In the genomic region with DNA sequence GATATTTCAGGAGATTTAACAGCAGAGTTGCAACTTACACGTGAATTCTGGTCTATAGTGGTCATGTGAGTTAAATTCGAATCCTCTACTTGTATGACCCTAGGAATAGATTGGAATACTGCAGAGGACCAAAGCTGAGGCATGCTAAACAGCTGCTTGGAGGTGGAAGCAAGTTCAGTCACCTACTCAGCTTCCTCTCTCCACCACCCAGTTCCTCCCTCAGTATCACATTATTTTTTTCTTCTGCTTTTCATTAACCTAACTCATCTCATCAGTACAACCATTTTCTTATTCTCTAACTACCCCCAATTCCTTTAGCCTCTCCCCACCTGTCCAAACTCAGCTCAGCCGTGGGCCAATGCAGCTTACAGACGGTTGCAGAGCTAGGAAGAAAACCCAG, we compare ENCODE assay signal across 23 cellular contexts.
DNase-seq lines count a peak whose midpoint lies in the region; ATAC-seq, FAIRE-seq and TF ChIP-seq lines count a peak whose summit lies in the region.
"Had no signal": no experiment of that assay in that cellular context is flagged by ENCODE, and none has a peak within 500 bp of the region (broad histone marks: within the 10 kb centered on the region; RNA-seq: fewer than 3 reads in every experiment).

No MANE protein-coding gene starts in this region.

- ATAC-seq in left ventricle myocardium superior = peak; percentile 7
- ATAC-seq in Right ventricle myocardium inferior = no peak
- ATAC-seq in GM12878 = no peak
- peak; percentile 15 to 35 for ATAC-seq in upper lobe of left lung (ENCODE audit: low FRiP score in 2 of 2)
- no peak for ATAC-seq in HG03378 (IDR thresholded peaks at IDR 0.05; ENCODE audit: unreplicated experiment)
- ATAC-seq: activated CD8-positive, alpha-beta T cell treated with anti-CD3 and anti-CD28 coated beads, Interleukin-2, amount 10 ng/mL, durations not matched to agents 7 days and 5 days had no signal

- RAD21 ChIA-PET in GM12878 (lab: Charles Lee; ENCODE audit: unreplicated experiment) = interaction anchor here (1.1 to 1.7 kb wide), 2 partner anchors 146 to 149 kb away, joined by 3 to 6 read pairs; no protein-coding TSS in a partner anchor

- DNase-seq in left ventricle myocardium superior (no peak), Right ventricle myocardium inferior (ENCODE audit: missing footprints) (no peak), NOMO-1 treated with dmso at 0.1 percent for 144 hours (lab: John Stamatoyannopoulos, UW; ENCODE audit: unreplicated experiment) (peak; percentile 39), GM12878 (ENCODE audit: low read depth, low spot score) (no peak), upper lobe of left lung (no peak), ACHN (no peak), trophoblast cell (no peak)
- DNase-seq: 8988T; activated CD4-positive, alpha-beta T cell treated with anti-CD3 and anti-CD28 coated beads for 1 hour; activated CD8-positive, alpha-beta T cell treated with anti-CD3 and anti-CD28 coated beads, Interleukin-2, amount 10 ng/mL, durations not matched to agents 7 days and 5 days; activated effector memory CD4-positive, alpha-beta T cell treated with anti-CD3 and anti-CD28 coated beads, Interleukin-2, amount 50 U/mL, for 16 hours; activated T-cell treated with anti-CD3 and anti-CD28 coated beads for 4 hours; central memory CD4-positive, alpha-beta T cell; dermis blood vessel endothelial cell; DMS79; kidney; lower lobe of right lung; NCI-H1436; NCI-H2107; NCI-H510A treated with DMSO at 0.1 percent for 48 hours; T-helper 9 cell had no signal

- H3K4me3 ChIP-seq in GM12878 = no peak overlapping the region
- no peak overlapping the region for H3K4me3 ChIP-seq in upper lobe of left lung
- H3K4me3 ChIP-seq in trophoblast cell (ENCODE audit: low read depth, low read length) = no peak overlapping the region
- H3K4me3 ChIP-seq: lower lobe of right lung had no signal

- H4K8ac ChIP-seq in trophoblast cell (ENCODE audit: low read depth, low read length) = no peak overlapping the region

- BruUV-seq in GM12878 (replicated peaks; lab: Mats Ljungman, UMichigan) = no TSS peak

- H3K18ac ChIP-seq in trophoblast cell (ENCODE audit: low read length) = no peak overlapping the region

- no peaks in the 10 kb centered on the region for H3K79me1 ChIP-seq in trophoblast cell (ENCODE audit: low read length)

- no peak overlapping the region for H4K91ac ChIP-seq in trophoblast cell (ENCODE audit: low read depth, low read length)

- intact Hi-C loops in left ventricle myocardium superior (cut with micrococcal nuclease) = no loop called here
- intact Hi-C loops in Right ventricle myocardium inferior (cut with DNase I) = no loop called here
- intact Hi-C loops in GM12878 (cut with micrococcal nuclease; ENCODE audit: unreplicated experiment) = no loop called here

- H3K9ac ChIP-seq in GM12878 (ENCODE audit: control insufficient read depth, insufficient read depth, low read length) (no peak overlapping the region), trophoblast cell (ENCODE audit: low read length) (no peak overlapping the region)

- H2BK120ac ChIP-seq in trophoblast cell (ENCODE audit: insufficient read depth, low read length, poor library complexity) = no peak overlapping the region

- no peaks in the 10 kb centered on the region; a peak in 1 of 4 replicates for H3K36me3 ChIP-seq in GM12878 (ENCODE audit: control insufficient read depth in 2 of 2, insufficient read depth in 2 of 2, low read length in 1 of 2)
- peaks cover 0 to 12% (median 6%) of the 10 kb centered on the region in 4 donors for H3K36me3 ChIP-seq in upper lobe of left lung
- H3K36me3 ChIP-seq in trophoblast cell (ENCODE audit: control insufficient read depth in 1 of 2, insufficient read depth in 2 of 2, low read length in 2 of 2) = peaks cover 5 to 7% of the 10 kb centered on the region in 2 experiments

- no peak overlapping the region for H3K14ac ChIP-seq in trophoblast cell (ENCODE audit: low read length)

- no peak overlapping the region for H3K23ac ChIP-seq in trophoblast cell (ENCODE audit: low read length)

- H4K20me1 ChIP-seq in GM12878 (ENCODE audit: control insufficient read depth, insufficient read depth) = no peaks in the 10 kb centered on the region

- FAIRE-seq in GM12878 (lab: Jason Lieb, UNC) = peak; percentile 35
- FAIRE-seq: endometrium, kidney had no signal

- TF ChIP-seq CTCF in GM12878 (IDR thresholded peaks at IDR 0.05 in 2 of 3, conservative IDR thresholded peaks at IDR 0.05 in 1 of 3; ENCODE audit: control insufficient read depth in 2 of 3, extremely low read depth in 1 of 3, insufficient read depth in 1 of 3, low read depth in 3 of 3, low read length in 3 of 3) (no peak), upper lobe of left lung (IDR thresholded peaks at IDR 0.05) (no peak)

- H2AFZ ChIP-seq in GM12878 (ENCODE audit: control insufficient read depth, low read depth, low read length) (no peak overlapping the region), trophoblast cell (ENCODE audit: insufficient read depth, low read length, poor library complexity) (no peak overlapping the region)

- no peaks in the 10 kb centered on the region for H3K27me3 ChIP-seq in GM12878 (replicated peaks in 1 of 2; ENCODE audit: control insufficient read depth in 2 of 2, insufficient read depth in 2 of 2, low read length in 1 of 2)
- no peaks in the 10 kb centered on the region for H3K27me3 ChIP-seq in upper lobe of left lung
- no peaks in the 10 kb centered on the region for H3K27me3 ChIP-seq in trophoblast cell (ENCODE audit: insufficient read depth, low read length)

- H4K12ac ChIP-seq in trophoblast cell (ENCODE audit: low read depth, low read length) = no peak overlapping the region

- H2BK5ac ChIP-seq in trophoblast cell (ENCODE audit: low read depth, low read length, poor library complexity) = no peak overlapping the region

- POLR2A ChIA-PET in GM12878 (lab: Charles Lee) = no interaction called here

- in situ Hi-C loops in GM12878 (cut with MboI) = no loop called here
- in situ Hi-C loops in ACHN (cut with HindIII; ENCODE audit: low pct_ligation_motif_present, low pct_unique_long_range_greater_than_20kb, low sequenced_read_pairs) = no loop called here

- WGBS in GM12878 (ENCODE audit: insufficient coverage, insufficient replicate concordance, low lambda C conversion rate, missing lambda C conversion rate) = 45% methylated on average over 4 of the region's 4 CpGs
- WGBS in upper lobe of left lung, 2 donors = 74 to 86% methylated on average over 4 of the region's 4 CpGs
- no CpG with 5 or more reads among the region's 4 CpGs for WGBS in trophoblast cell (ENCODE audit: extremely low coverage, insufficient coverage, insufficient read length)

- H3K79me2 ChIP-seq in GM12878 (ENCODE audit: control insufficient read depth, insufficient read depth, low read length) (no peaks in the 10 kb centered on the region), trophoblast cell (ENCODE audit: control insufficient read depth, insufficient read depth, low read length, poor library complexity) (no peaks in the 10 kb centered on the region)

- CTCF ChIA-PET in GM12878 (lab: Yijun Ruan, JAX) = interaction anchor here (0.7 to 1.9 kb wide), 3 partner anchors 93 to 382 kb away, joined by 3 to 7 read pairs (median 3); no protein-coding TSS in a partner anchor

- TF ChIP-seq POLR2A in GM12878 (IDR thresholded peaks at IDR 0.05; ENCODE audit: low read depth, low read length) = no peak
- no peak for TF ChIP-seq POLR2A in upper lobe of left lung (IDR thresholded peaks at IDR 0.05)

- H2BK12ac ChIP-seq in trophoblast cell (ENCODE audit: low read length) = no peak overlapping the region

- no peak overlapping the region for H2AK5ac ChIP-seq in trophoblast cell (ENCODE audit: low read length)

- H3K9me3 ChIP-seq in GM12878 (replicated peaks; ENCODE audit: control insufficient read depth, insufficient read depth, low read length) (no peaks in the 10 kb centered on the region; the same call in 2 of the 3 replicates), upper lobe of left lung (no peaks in the 10 kb centered on the region), trophoblast cell (ENCODE audit: insufficient read depth, low read depth, low read length) (no peaks in the 10 kb centered on the region)
- H3K9me3 ChIP-seq: lower lobe of right lung had no signal

- no peak overlapping the region for H3K27ac ChIP-seq in GM12878 (ENCODE audit: control insufficient read depth, insufficient read depth)
- H3K27ac ChIP-seq in upper lobe of left lung = no peak overlapping the region
- no peak overlapping the region for H3K27ac ChIP-seq in trophoblast cell (ENCODE audit: low read depth, low read length)
- H3K27ac ChIP-seq: lower lobe of right lung had no signal

- no peaks in the 10 kb centered on the region for H3K4me1 ChIP-seq in GM12878 (ENCODE audit: control insufficient read depth, insufficient read depth, low read length)
- peaks cover 0 to 8% (median 3%) of the 10 kb centered on the region in 4 donors for H3K4me1 ChIP-seq in upper lobe of left lung
- no peaks in the 10 kb centered on the region for H3K4me1 ChIP-seq in trophoblast cell (ENCODE audit: control insufficient read depth in 1 of 2, insufficient read depth in 2 of 2, low read length in 2 of 2)

- no peak for TF ChIP-seq RAD21 in GM12878 (IDR thresholded peaks at IDR 0.05; ENCODE audit: insufficient read depth, low read depth, low read length)

- H3K4me2 ChIP-seq in GM12878 (ENCODE audit: control insufficient read depth, insufficient read depth) = no peak overlapping the region
- H3K4me2 ChIP-seq in trophoblast cell (ENCODE audit: low read length) = no peak overlapping the region

- TF ChIP-seq EP300 in GM12878 (IDR thresholded peaks at IDR 0.05; ENCODE audit: borderline replicate concordance in 1 of 2, control insufficient read depth in 1 of 2, low read depth in 2 of 2, low read length in 2 of 2) = no peak
- no peak for TF ChIP-seq EP300 in upper lobe of left lung (IDR thresholded peaks at IDR 0.05)

- H3K4ac ChIP-seq in trophoblast cell (ENCODE audit: low read depth, low read length) = no peak overlapping the region

- SMC1A ChIA-PET in GM12878 (lab: Charles Lee; ENCODE audit: uncharacterized antibody, unreplicated experiment) = interaction anchor here (1.3 to 1.8 kb wide), 4 partner anchors 9 to 38 kb away, joined by 3 to 6 read pairs (median 4); no protein-coding TSS in a partner anchor

TF ChIP-seq in GM12878, 131 proteins besides CTCF, POLR2A, EP300 and RAD21 (continues in another document):
- TF ChIP-seq ZNF384 (IDR thresholded peaks at IDR 0.05; ENCODE audit: borderline replicate concordance, low read depth, low read length) = no peak
- TF ChIP-seq, protein P1, sequence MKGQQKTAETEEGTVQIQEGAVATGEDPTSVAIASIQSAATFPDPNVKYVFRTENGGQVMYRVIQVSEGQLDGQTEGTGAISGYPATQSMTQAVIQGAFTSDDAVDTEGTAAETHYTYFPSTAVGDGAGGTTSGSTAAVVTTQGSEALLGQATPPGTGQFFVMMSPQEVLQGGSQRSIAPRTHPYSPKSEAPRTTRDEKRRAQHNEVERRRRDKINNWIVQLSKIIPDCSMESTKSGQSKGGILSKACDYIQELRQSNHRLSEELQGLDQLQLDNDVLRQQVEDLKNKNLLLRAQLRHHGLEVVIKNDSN (IDR thresholded peaks at IDR 0.05; ENCODE audit: borderline replicate concordance, extremely low read length, insufficient read depth, low read depth, low read length) = no peak
- no peak for TF ChIP-seq ATF7 (IDR thresholded peaks at IDR 0.05; ENCODE audit: low read depth)

Comparison
In these comparisons a context has a peak if more than half of its experiments do, and no peak if none do; other contexts are left out.
1. ATAC-seq: peak in left ventricle myocardium superior (single experiment) and upper lobe of left lung (2 of 2); none in Right ventricle myocardium inferior (single experiment), GM12878 (single experiment) and HG03378 (single experiment).